Comparison of ENCODE assay signal across 1 cellular context in the genomic region with DNA sequence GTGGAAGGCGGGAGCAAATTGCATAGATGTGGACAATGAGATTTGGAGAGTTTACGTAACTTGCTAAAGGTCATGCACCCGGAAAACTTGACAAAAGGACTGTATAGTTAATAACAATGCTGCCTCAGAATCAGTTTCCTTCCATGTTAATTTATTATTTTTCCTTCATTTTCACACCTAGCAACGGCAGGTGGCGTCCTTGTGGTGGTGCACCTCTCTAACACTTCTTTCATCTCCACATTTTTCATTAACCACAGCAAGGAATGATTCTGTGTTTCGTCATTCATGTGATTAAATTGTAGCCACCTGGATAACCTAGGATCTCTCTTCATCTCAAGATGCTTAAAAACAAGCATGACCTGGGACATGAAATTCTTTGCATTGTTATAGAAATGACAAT.
TF ChIP-seq lines count a peak whose summit lies in the region.

No MANE protein-coding gene starts in this region.

TF ChIP-seq in GM23338, 12 proteins besides CTCF, POLR2A, EP300 and RAD21 (continued from another document):
- TF ChIP-seq, protein P1, sequence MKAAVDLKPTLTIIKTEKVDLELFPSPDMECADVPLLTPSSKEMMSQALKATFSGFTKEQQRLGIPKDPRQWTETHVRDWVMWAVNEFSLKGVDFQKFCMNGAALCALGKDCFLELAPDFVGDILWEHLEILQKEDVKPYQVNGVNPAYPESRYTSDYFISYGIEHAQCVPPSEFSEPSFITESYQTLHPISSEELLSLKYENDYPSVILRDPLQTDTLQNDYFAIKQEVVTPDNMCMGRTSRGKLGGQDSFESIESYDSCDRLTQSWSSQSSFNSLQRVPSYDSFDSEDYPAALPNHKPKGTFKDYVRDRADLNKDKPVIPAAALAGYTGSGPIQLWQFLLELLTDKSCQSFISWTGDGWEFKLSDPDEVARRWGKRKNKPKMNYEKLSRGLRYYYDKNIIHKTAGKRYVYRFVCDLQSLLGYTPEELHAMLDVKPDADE (IDR thresholded peaks at IDR 0.05), result no peak
- TF ChIP-seq EZH2phosphoT487 (IDR thresholded peaks at IDR 0.05; ENCODE audit: unreplicated experiment) (no peak), REST (IDR thresholded peaks at IDR 0.05; ENCODE audit: unreplicated experiment) (no peak)
